Comparison of ENCODE assay signal across 9 cellular contexts in genomic region chr10:43202657-43203490, GRCh38.
DNase-seq lines count a peak whose midpoint lies in the region; ATAC-seq and TF ChIP-seq lines count a peak whose summit lies in the region.
"Had no signal": no experiment of that assay in that cellular context is flagged by ENCODE, and none has a peak within 500 bp of the region (broad histone marks: within the 10 kb centered on the region; RNA-seq: fewer than 3 reads in every experiment).

No MANE protein-coding gene starts in this region.

- no peak for TF ChIP-seq EP300 in ovary (IDR thresholded peaks at IDR 0.05)

- peak overlapping the region in 1 of 4 donors; percentile 84 for H3K4me3 Mint-ChIP-seq in CD4-positive, CD25-positive, alpha-beta regulatory T cell

- intact Hi-C loops in esophagus squamous epithelium (cut with DNase I) (no loop called here), ovary (cut with DNase I) (no loop called here)

- DNase-seq in CD4-positive, CD25-positive, alpha-beta regulatory T cell = peak in 1 of 3 donors; percentile 44
- DNase-seq in HFF-Myc (ENCODE audit: extremely low read depth, low read depth) (no peak), esophagus squamous epithelium (lab: John Stamatoyannopoulos, UW) (no peak), ovary (peak; percentile 21 to 49 (median 32)), HuH-7 (ENCODE audit: low spot score) (no peak), HK-2 (ENCODE audit: unreplicated experiment) (no peak)
- peak; percentile 34 to 38 for DNase-seq in activated CD4-positive, alpha-beta T cell treated with anti-CD3 and anti-CD28 coated beads, Interleukin-2, amount 50 U/mL, for 4 hours

- H3K27me3 Mint-ChIP-seq in CD4-positive, CD25-positive, alpha-beta regulatory T cell = no peaks in the 10 kb centered on the region

- no peaks in the 10 kb centered on the region for H3K27me3 ChIP-seq in CD4-positive, CD25-positive, alpha-beta regulatory T cell (ENCODE audit: control insufficient read depth, insufficient read depth, low read length)
- no peaks in the 10 kb centered on the region for H3K27me3 ChIP-seq in esophagus squamous epithelium
- no peaks in the 10 kb centered on the region for H3K27me3 ChIP-seq in ovary

- no peaks in the 10 kb centered on the region for H3K36me3 ChIP-seq in CD4-positive, CD25-positive, alpha-beta regulatory T cell (ENCODE audit: control insufficient read depth, insufficient read depth, low read length)
- H3K36me3 ChIP-seq in esophagus squamous epithelium (no peaks in the 10 kb centered on the region), ovary (no peaks in the 10 kb centered on the region)

- ATAC-seq in CD4-positive, CD25-positive, alpha-beta regulatory T cell (ENCODE audit: low read depth in 2 of 2) = peak; percentile 25 to 41
- no peak for ATAC-seq in GM21528 (IDR thresholded peaks at IDR 0.05; ENCODE audit: low FRiP score, unreplicated experiment)

- no peak for TF ChIP-seq CTCF in HFF-Myc (IDR thresholded peaks at IDR 0.05; ENCODE audit: low read depth, low read length, missing control alignments)
- TF ChIP-seq CTCF in esophagus squamous epithelium (IDR thresholded peaks at IDR 0.05) = no peak
- TF ChIP-seq CTCF in ovary (IDR thresholded peaks at IDR 0.05) = no peak

- H3K4me1 ChIP-seq in CD4-positive, CD25-positive, alpha-beta regulatory T cell (ENCODE audit: control insufficient read depth, insufficient read depth, low read length, poor library complexity, severe bottlenecking) = peaks cover 10% of the 10 kb centered on the region
- H3K4me1 ChIP-seq in esophagus squamous epithelium = peaks cover 10 to 27% (median 13%) of the 10 kb centered on the region in 3 donors
- no peaks in the 10 kb centered on the region for H3K4me1 ChIP-seq in ovary (ENCODE audit: insufficient read depth)

- no peak overlapping the region for H3K4me3 ChIP-seq in CD4-positive, CD25-positive, alpha-beta regulatory T cell (ENCODE audit: low read depth, low read length)
- H3K4me3 ChIP-seq in HFF-Myc (replicated peaks; ENCODE audit: low read depth, low read length) = peak overlapping the region; percentile 25; the same call in 1 of the 2 replicates
- peak overlapping the region; percentile 9 to 69 (median 46) for H3K4me3 ChIP-seq in esophagus squamous epithelium
- H3K4me3 ChIP-seq in ovary = peak overlapping the region; percentile 21

- peaks cover 0 to 9% (median 5%) of the 10 kb centered on the region in 4 donors for H3K4me1 Mint-ChIP-seq in CD4-positive, CD25-positive, alpha-beta regulatory T cell

- H3K36me3 Mint-ChIP-seq in CD4-positive, CD25-positive, alpha-beta regulatory T cell = no peaks in the 10 kb centered on the region

- H3K9me3 ChIP-seq in CD4-positive, CD25-positive, alpha-beta regulatory T cell (ENCODE audit: control insufficient read depth in 2 of 2, low read length in 2 of 2) = no peaks in the 10 kb centered on the region
- no peaks in the 10 kb centered on the region for H3K9me3 ChIP-seq in esophagus squamous epithelium
- no peaks in the 10 kb centered on the region for H3K9me3 ChIP-seq in ovary

- TF ChIP-seq POLR2A in esophagus squamous epithelium (IDR thresholded peaks at IDR 0.05) (no peak), ovary (IDR thresholded peaks at IDR 0.05) (no peak)

- H3K9me3 Mint-ChIP-seq in CD4-positive, CD25-positive, alpha-beta regulatory T cell = peaks cover 0 to 1% (median 0%) of the 10 kb centered on the region in 7 donors

- H3K27ac Mint-ChIP-seq in CD4-positive, CD25-positive, alpha-beta regulatory T cell = no peak overlapping the region

- 13% methylated on average over 17 of the region's 38 CpGs; no CpG with 5 or more reads in 1 of the 2 donors for WGBS in esophagus squamous epithelium, 2 donors
- 20 to 28% (median 25%) methylated on average over 28 to 38 of the region's 38 CpGs for WGBS in ovary, 3 donors

- H3K27ac ChIP-seq in CD4-positive, CD25-positive, alpha-beta regulatory T cell (ENCODE audit: insufficient read depth, low read length, poor library complexity, severe bottlenecking) = no peak overlapping the region
- H3K27ac ChIP-seq in esophagus squamous epithelium (no peak overlapping the region), ovary (no peak overlapping the region)
- H3K27ac ChIP-seq: epithelial cell of prostate had no signal

Comparison
In these comparisons a context has a peak if more than half of its experiments do, and no peak if none do; other contexts are left out.
1. DNase-seq: peak in activated CD4-positive, alpha-beta T cell treated with anti-CD3 and anti-CD28 coated beads, Interleukin-2, amount 50 U/mL, for 4 hours (2 of 2) and ovary (5 of 5); none in HFF-Myc (single experiment), esophagus squamous epithelium (single experiment), HuH-7 (single experiment) and HK-2 (single experiment).